Comparison of ENCODE assay signal across 8 cellular contexts in the genomic region with DNA sequence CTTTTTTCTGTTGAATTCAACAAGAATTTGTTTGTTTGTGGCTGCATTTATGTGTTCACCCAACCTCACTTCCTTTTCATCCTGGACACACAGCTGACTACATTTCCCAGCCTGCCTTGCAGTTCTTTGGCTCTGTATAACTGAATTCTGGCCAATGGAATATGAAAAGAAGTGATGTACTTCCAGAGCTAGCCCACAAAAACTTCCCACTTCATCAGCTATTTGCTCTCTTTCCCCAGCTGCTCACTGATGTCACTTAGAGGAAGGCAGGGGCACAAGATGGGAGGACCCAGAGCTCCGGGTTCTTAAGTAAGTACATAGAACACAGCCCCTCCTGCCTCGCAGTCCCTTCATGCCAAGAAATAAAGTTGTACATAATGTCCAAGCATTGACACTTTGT.
DNase-seq lines count a peak whose midpoint lies in the region; ATAC-seq and TF ChIP-seq lines count a peak whose summit lies in the region.

No MANE protein-coding gene starts in this region.

- H3K27ac ChIP-seq in stomach (peak overlapping the region in 4 of 5 donors; percentile 47 to 75 (median 64)), Karpas-422 (ENCODE audit: low read length) (no peak overlapping the region)

- no peaks in the 10 kb centered on the region for H3K9me2 ChIP-seq in Karpas-422 (replicated peaks; ENCODE audit: insufficient read depth, low read length)

- H3K27me3 ChIP-seq in stomach (no peaks in the 10 kb centered on the region), Karpas-422 (ENCODE audit: low read length) (no peaks in the 10 kb centered on the region)

- H2AFZ ChIP-seq in Karpas-422 (ENCODE audit: low read length) = no peak overlapping the region

- H3K4me3 ChIP-seq in stomach = peak overlapping the region in 1 of 4 donors; percentile 23
- H3K4me3 ChIP-seq in Karpas-422 (ENCODE audit: low read length) = no peak overlapping the region

- H3K4me1 ChIP-seq in stomach = peaks cover 21 to 47% (median 35%) of the 10 kb centered on the region in 4 donors
- no peaks in the 10 kb centered on the region for H3K4me1 ChIP-seq in Karpas-422 (ENCODE audit: low read length)

- 53 to 71% (median 64%) methylated on average over 2 of the region's 2 CpGs for WGBS in stomach, 5 donors

- no peak overlapping the region for H3K4me2 ChIP-seq in Karpas-422 (ENCODE audit: low read depth, low read length, poor library complexity, severe bottlenecking)

- H3K4me1 Mint-ChIP-seq in T-helper 2 cell treated with Interferon-gamma antibody and Interleukin-4, amounts not matched to agents 5 μg/mL and 100 μg/mL, for 36 hours (ENCODE audit: low read depth) = peaks cover 34% of the 10 kb centered on the region

- H3K9me3 ChIP-seq in stomach (no peaks in the 10 kb centered on the region), Karpas-422 (ENCODE audit: low read length) (no peaks in the 10 kb centered on the region)

- H3K4me3 Mint-ChIP-seq in T-helper 2 cell treated with Interferon-gamma antibody and Interleukin-4, amounts not matched to agents 5 μg/mL and 100 μg/mL, for 36 hours = no peak overlapping the region

- TF ChIP-seq CTCF in stomach (IDR thresholded peaks at IDR 0.05) = no peak

- no peak for TF ChIP-seq EP300 in stomach (IDR thresholded peaks at IDR 0.05)

- H3K79me2 ChIP-seq in Karpas-422 (ENCODE audit: low read length) = no peaks in the 10 kb centered on the region

- H4K20me1 ChIP-seq in Karpas-422 (ENCODE audit: insufficient read depth, low read depth, low read length) = no peaks in the 10 kb centered on the region

- H3K27me3 Mint-ChIP-seq in T-helper 2 cell treated with Interferon-gamma antibody and Interleukin-4, amounts not matched to agents 5 μg/mL and 100 μg/mL, for 36 hours (ENCODE audit: low read depth) = no peaks in the 10 kb centered on the region

- H3K9me3 Mint-ChIP-seq in T-helper 2 cell treated with Interferon-gamma antibody and Interleukin-4, amounts not matched to agents 5 μg/mL and 100 μg/mL, for 36 hours = peaks cover 4% of the 10 kb centered on the region

- H3K36me3 ChIP-seq in stomach (no peaks in the 10 kb centered on the region), Karpas-422 (ENCODE audit: insufficient read depth, low read length) (no peaks in the 10 kb centered on the region)

- H3K9ac ChIP-seq in Karpas-422 (ENCODE audit: low read length) = no peak overlapping the region

- peaks cover 4% of the 10 kb centered on the region for H3K36me3 Mint-ChIP-seq in T-helper 2 cell treated with Interferon-gamma antibody and Interleukin-4, amounts not matched to agents 5 μg/mL and 100 μg/mL, for 36 hours (ENCODE audit: low read depth)

- peak; percentile 95 for DNase-seq in HCEC 1CT
- DNase-seq in astrocyte of the hippocampus (ENCODE audit: low read depth, low spot score) = peak; percentile 77
- DNase-seq in iris pigment epithelial cell (ENCODE audit: low read depth) = peak; percentile 98
- DNase-seq in stomach = no peak
- no peak for DNase-seq in Karpas-422
- no peak for DNase-seq in DMS153 (lab: John Stamatoyannopoulos, UW)
- DNase-seq in T-helper 2 cell treated with Interferon-gamma antibody and Interleukin-4, amounts not matched to agents 5 μg/mL and 100 μg/mL, for 36 hours (ENCODE audit: low spot score) = no peak

- no peak overlapping the region for H3K27ac Mint-ChIP-seq in T-helper 2 cell treated with Interferon-gamma antibody and Interleukin-4, amounts not matched to agents 5 μg/mL and 100 μg/mL, for 36 hours

- TF ChIP-seq POLR2A in stomach (IDR thresholded peaks at IDR 0.05) = no peak

- intact Hi-C loops in stomach (cut with DNase I; ENCODE audit: low total_unique reads) = no loop called here

- ATAC-seq in GM21825 (IDR thresholded peaks at IDR 0.05; ENCODE audit: unreplicated experiment) = no peak

Comparison
In these comparisons a context has a peak if more than half of its experiments do, and no peak if none do; other contexts are left out.
1. DNase-seq: peak in HCEC 1CT (single experiment), astrocyte of the hippocampus (single experiment) and iris pigment epithelial cell (single experiment); none in stomach (single experiment), Karpas-422 (single experiment), DMS153 (single experiment) and T-helper 2 cell treated with Interferon-gamma antibody and Interleukin-4, amounts not matched to agents 5 μg/mL and 100 μg/mL, for 36 hours (single experiment).